12 cellular contexts compared by ENCODE assay signal in the genomic region with DNA sequence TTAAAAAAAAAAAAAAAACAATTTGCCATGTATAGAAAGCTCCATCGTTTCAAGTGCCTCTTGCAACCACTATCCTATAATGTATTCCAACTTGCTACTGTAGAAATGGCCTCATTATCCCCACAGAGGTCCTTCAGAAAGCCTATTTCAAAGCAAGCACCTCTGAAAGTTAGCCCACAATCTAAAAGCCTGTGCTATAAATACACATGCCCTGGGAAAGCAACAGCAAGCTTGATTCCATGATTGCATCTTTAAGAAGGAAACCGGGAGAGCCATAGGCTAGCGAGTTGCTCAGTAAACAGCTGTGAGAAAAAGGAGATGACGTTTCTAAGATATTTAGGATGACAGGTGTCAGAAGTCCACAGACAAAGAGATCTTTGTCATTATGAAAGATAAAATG. TPM values are rescaled to one million over a fixed set of nuclear protein-coding genes. Genes with fewer than 3 reads are reported as not detected.
"Had no signal": no experiment of that assay in that cellular context is flagged by ENCODE, and none has a peak within 500 bp of the region (broad histone marks: within the 10 kb centered on the region; RNA-seq: fewer than 3 reads in every experiment).

No MANE protein-coding gene starts in this region.

- H3K27ac ChIP-seq: GM23248, HL-60 had no signal

- DNase-seq: GM23248, GOT3, H7, HFFc6, KBM-7 had no signal

- ATAC-seq: HCT116, HepG2 had no signal

- H3K9me3 ChIP-seq: HAP-1 had no signal

- H3K36me3 ChIP-seq: HAP-1 had no signal

- H3K4me1 ChIP-seq: HAP-1 had no signal

- H3K4me3 ChIP-seq: GM23248, HAP-1 had no signal

RNA-seq across cellular contexts. Expression of a gene that starts 28.3 kb away (rescaled TPM):
- total RNA-seq: GM23248, H4, HFFc6, HT1080 had no signal
- polyA plus RNA-seq: GM23248, IgD-negative memory B cell had no signal
